23 cellular contexts compared by ENCODE assay signal in the genomic region with DNA sequence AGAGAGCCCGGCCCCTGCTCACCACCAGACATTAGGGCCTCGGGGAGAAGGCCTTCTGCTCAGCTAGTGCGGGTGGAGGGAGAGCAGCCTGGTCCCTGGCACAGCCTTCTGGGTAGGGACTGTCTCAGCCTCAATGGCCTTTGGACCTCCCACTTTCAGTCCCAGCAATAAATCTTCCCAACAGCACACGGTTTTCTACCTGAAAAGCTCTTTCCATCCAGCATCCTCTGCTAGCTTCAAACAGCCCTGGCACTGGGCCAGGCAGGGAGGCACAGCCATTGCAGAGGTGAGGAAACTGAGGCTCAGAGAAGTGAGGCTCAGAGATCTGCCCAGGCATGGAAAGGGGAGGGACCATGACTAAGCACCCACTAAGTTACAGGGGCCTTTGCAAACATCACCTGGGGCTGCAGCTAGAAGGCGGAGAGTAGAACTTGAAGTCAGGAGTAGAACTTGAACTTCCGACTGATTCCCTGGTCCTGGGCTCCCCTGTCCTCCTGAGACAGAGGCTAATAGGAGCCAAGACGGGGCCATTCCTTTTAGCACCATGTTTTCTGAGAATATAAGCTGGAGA. TPM values are rescaled to one million over a fixed set of nuclear protein-coding genes. Genes with fewer than 3 reads are reported as not detected.
DNase-seq lines count a peak whose midpoint lies in the region; ATAC-seq and TF ChIP-seq lines count a peak whose summit lies in the region.
"Had no signal": no experiment of that assay in that cellular context is flagged by ENCODE, and none has a peak within 500 bp of the region (broad histone marks: within the 10 kb centered on the region; RNA-seq: fewer than 3 reads in every experiment).

No MANE protein-coding gene starts in this region.

- H3K36me3 ChIP-seq in GM23338 (ENCODE audit: insufficient read depth) (no peaks in the 10 kb centered on the region), spleen (no peaks in the 10 kb centered on the region)
- H3K36me3 ChIP-seq: upper lobe of right lung had no signal

- H3K4me1 Mint-ChIP-seq in GM23338, result peaks cover 37% of the 10 kb centered on the region

- peaks cover 24% of the 10 kb centered on the region for H3K27me3 Mint-ChIP-seq in GM23338 (ENCODE audit: insufficient read depth, low read depth, poor library complexity)

- 69 to 86% (median 77%) methylated on average over 7 of the region's 7 CpGs for WGBS in spleen, 5 donors

- H3K27me3 ChIP-seq in GM23338 (ENCODE audit: insufficient read depth), result no peaks in the 10 kb centered on the region
- peaks cover 0 to 24% (median 9%) of the 10 kb centered on the region in 7 donors for H3K27me3 ChIP-seq in spleen (replicated peaks in 1 of 7)
- H3K27me3 ChIP-seq: dorsolateral prefrontal cortex had no signal

- no peak for ATAC-seq in GM23338
- peak; percentile 82 for ATAC-seq in left colon
- ATAC-seq: PC-3, T-helper 17 cell, upper lobe of right lung had no signal

- H3K4me3 Mint-ChIP-seq in GM23338, result no peak overlapping the region
- H3K4me3 Mint-ChIP-seq: T-helper 17 cell had no signal

- H3K4me2 ChIP-seq in GM23338, result no peak overlapping the region

- TF ChIP-seq CTCF in GM23338 (conservative IDR thresholded peaks at IDR 0.05; ENCODE audit: low read depth in 2 of 2) (no peak), spleen (IDR thresholded peaks at IDR 0.05 in 8 of 11, conservative IDR thresholded peaks at IDR 0.05 in 3 of 11) (no peak)

- no peak overlapping the region for H3K27ac Mint-ChIP-seq in GM23338
- H3K27ac Mint-ChIP-seq: T-helper 17 cell had no signal

- TF ChIP-seq POLR2A in spleen (IDR thresholded peaks at IDR 0.05), result no peak

- DNase-seq in DMS53 (lab: John Stamatoyannopoulos, UW), result peak; percentile 32
- no peak for DNase-seq in DMS53 treated with DMSO at 0.1 percent for 48 hours (lab: John Stamatoyannopoulos, UW; ENCODE audit: unreplicated experiment)
- no peak for DNase-seq in GM23338 (ENCODE audit: low spot score)
- peak; percentile 65 for DNase-seq in NCI-H69 (lab: John Stamatoyannopoulos, UW)
- DNase-seq in left colon, result peak in 1 of 2 donors; percentile 15
- DNase-seq in dermis blood vessel endothelial cell, result no peak
- no peak for DNase-seq in G401 (ENCODE audit: low spot score)
- DNase-seq in spleen, result no peak
- DNase-seq: activated CD8-positive, alpha-beta memory T cell treated with anti-CD3 and anti-CD28 coated beads, Interleukin-2, amount 50 U/mL, for 4 hours; COR-L47; dorsolateral prefrontal cortex; foreskin melanocyte; hippocampal formation; NCI-H2107; PC-3; retina; stimulated activated CD4-positive, alpha-beta T cell treated with anti-CD3 and anti-CD28 coated beads, Interleukin-12 subunit alpha, Interleukin-12 subunit beta, amount 100 ng/mL, for 4 hours; T-helper 17 cell; upper lobe of right lung had no signal

- H2AFZ ChIP-seq in GM23338, result peak overlapping the region; percentile 100

- no peaks in the 10 kb centered on the region for H3K9me2 ChIP-seq in GM23338 (ENCODE audit: insufficient read depth)

- H3F3A ChIP-seq in GM23338 (replicated peaks; ENCODE audit: low read depth), result peaks cover 33% of the 10 kb centered on the region

- H3K4me1 ChIP-seq in GM23338 (ENCODE audit: insufficient read depth) (peaks cover 17% of the 10 kb centered on the region), spleen (peaks cover 4 to 25% (median 18%) of the 10 kb centered on the region in 6 donors)

- no peaks in the 10 kb centered on the region for H4K20me1 ChIP-seq in GM23338 (replicated peaks; ENCODE audit: insufficient read depth)

- H3K27ac ChIP-seq in GM23338 (ENCODE audit: low read depth) (no peak overlapping the region), spleen (no peak overlapping the region)
- H3K27ac ChIP-seq: 22Rv1, upper lobe of right lung, VCaP had no signal

- intact Hi-C loops in left colon (cut with DNase I, micrococcal nuclease), result no loop called here
- intact Hi-C loops in spleen (cut with DNase I; ENCODE audit: low total_unique reads), result no loop called here

- H3K4me3 ChIP-seq in GM23338, result no peak overlapping the region
- H3K4me3 ChIP-seq in spleen, result no peak overlapping the region
- H3K4me3 ChIP-seq: dorsolateral prefrontal cortex, lung, upper lobe of right lung had no signal

- no peaks in the 10 kb centered on the region for H3K9me3 Mint-ChIP-seq in GM23338

- no peaks in the 10 kb centered on the region for H3K36me3 Mint-ChIP-seq in GM23338 (ENCODE audit: low read depth)

- in situ Hi-C loops in G401 (cut with HindIII; ENCODE audit: low sequenced_read_pairs), result no loop called here

- no peaks in the 10 kb centered on the region for H3K9me3 ChIP-seq in spleen
- H3K9me3 ChIP-seq: upper lobe of right lung had no signal

- no peaks in the 10 kb centered on the region for H3K79me2 ChIP-seq in GM23338 (replicated peaks; ENCODE audit: insufficient read depth)

TF ChIP-seq in GM23338, 12 proteins besides CTCF, POLR2A, EP300 and RAD21 (continues in another document):
- no peak for TF ChIP-seq ZNF114 (CRISPR knock-in tag; IDR thresholded peaks at IDR 0.05)
- TF ChIP-seq POLR2AphosphoS5 (IDR thresholded peaks at IDR 0.05; ENCODE audit: low read depth), result no peak
- TF ChIP-seq STAT1 (IDR thresholded peaks at IDR 0.05; ENCODE audit: unreplicated experiment), result no peak
- TF ChIP-seq NANOG (IDR thresholded peaks at IDR 0.05; ENCODE audit: borderline replicate concordance), result no peak
- TF ChIP-seq JUNB (IDR thresholded peaks at IDR 0.05; ENCODE audit: unreplicated experiment), result no peak
- TF ChIP-seq, protein P1, sequence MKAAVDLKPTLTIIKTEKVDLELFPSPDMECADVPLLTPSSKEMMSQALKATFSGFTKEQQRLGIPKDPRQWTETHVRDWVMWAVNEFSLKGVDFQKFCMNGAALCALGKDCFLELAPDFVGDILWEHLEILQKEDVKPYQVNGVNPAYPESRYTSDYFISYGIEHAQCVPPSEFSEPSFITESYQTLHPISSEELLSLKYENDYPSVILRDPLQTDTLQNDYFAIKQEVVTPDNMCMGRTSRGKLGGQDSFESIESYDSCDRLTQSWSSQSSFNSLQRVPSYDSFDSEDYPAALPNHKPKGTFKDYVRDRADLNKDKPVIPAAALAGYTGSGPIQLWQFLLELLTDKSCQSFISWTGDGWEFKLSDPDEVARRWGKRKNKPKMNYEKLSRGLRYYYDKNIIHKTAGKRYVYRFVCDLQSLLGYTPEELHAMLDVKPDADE (IDR thresholded peaks at IDR 0.05), result no peak
- no peak for TF ChIP-seq EZH2phosphoT487 (IDR thresholded peaks at IDR 0.05; ENCODE audit: unreplicated experiment)
- TF ChIP-seq ZNF331 (CRISPR knock-in tag; IDR thresholded peaks at IDR 0.05; ENCODE audit: low read depth), result no peak
- no peak for TF ChIP-seq EZH2 (IDR thresholded peaks at IDR 0.05; ENCODE audit: low read depth, unreplicated experiment)

RNA-seq across cellular contexts. Expression of a gene that starts 43.9 kb away (rescaled TPM):
- total RNA-seq in GM23338 (2014; rRNA removed; shearing (Covaris generic)), result 32.8 and 38.8 TPM in 2 replicates
- 36.7 and 39.2 TPM in 2 replicates for polyA plus RNA-seq in GM23338 (2016; fragmentation: Nextera tagmentation; extraction: Ambion mirVana)
- total RNA-seq in left colon, result 10 to 100 TPM; 55.2 to 61.0 TPM
- total RNA-seq in dermis blood vessel endothelial cell, result 15.8 and 16.5 TPM in 2 replicates
- total RNA-seq in G401 (2014; rRNA removed; shearing (Covaris generic)), result 6.1 and 8.5 TPM in 2 replicates
- 10 to 100 TPM; 25.3 to 45.4 (median 34.9) TPM for total RNA-seq in spleen
- polyA plus RNA-seq in spleen, result 1 to 10 TPM; 3.4 to 8.4 (median 4.2) TPM

RNA-seq across cellular contexts. Expression of a gene that starts 44.7 kb away (rescaled TPM):
- 0.08 TPM in 1 of 2 replicates, not detected in the other for total RNA-seq in GM23338 (2014; rRNA removed; shearing (Covaris generic))
- polyA plus RNA-seq in GM23338 (2016; fragmentation: Nextera tagmentation; extraction: Ambion mirVana) (0.03 and 0.11 TPM in 2 replicates), spleen (under 1 TPM; 0.03 to 0.06 (median 0.04) TPM)
- total RNA-seq in left colon (not detected), dermis blood vessel endothelial cell (not detected in 2 replicates), spleen (under 1 TPM in 5 of 7 donors, not detected in 2; 0.10 to 0.82 (median 0.26) TPM)
- not detected in 2 replicates for total RNA-seq in G401 (2014; rRNA removed; shearing (Covaris generic))
- total RNA-seq: PC-3, SK-MEL-5 had no signal

Comparison
In these comparisons a context has a peak if more than half of its experiments do, and no peak if none do; other contexts are left out.
1. DNase-seq: peak in DMS53 (single experiment) and NCI-H69 (single experiment); none in DMS53 treated with DMSO at 0.1 percent for 48 hours (single experiment), GM23338 (single experiment), dermis blood vessel endothelial cell (single experiment), G401 (single experiment) and spleen (single experiment).